Comparison of ENCODE assay signal across 21 cellular contexts in genomic region chr14:79916281-79916680, GRCh38.
DNase-seq lines count a peak whose midpoint lies in the region; ATAC-seq and TF ChIP-seq lines count a peak whose summit lies in the region.
"Had no signal": no experiment of that assay in that cellular context is flagged by ENCODE, and none has a peak within 500 bp of the region (broad histone marks: within the 10 kb centered on the region; RNA-seq: fewer than 3 reads in every experiment).

No MANE protein-coding gene starts in this region.

- H3K27ac ChIP-seq in left lung = no peak overlapping the region
- H3K27ac ChIP-seq: BLaER1 had no signal

- DNase-seq in left lung (no peak), renal cortical epithelial cell (ENCODE audit: low read depth) (peak; percentile 56), GOT3 (lab: John Stamatoyannopoulos, UW) (no peak)
- DNase-seq: 8988T; ACHN; BE2C; CD4-positive, alpha-beta memory T cell; CD4-positive, CD25-positive, alpha-beta regulatory T cell; CD8-positive, alpha-beta memory T cell; COR-L47; DMS 273 treated with DMSO at 0.1 percent for 48 hours; DMS153; DMS53; DMS79; DND-41; EL; GDM1 had no signal

- no peaks in the 10 kb centered on the region for H3K9me3 ChIP-seq in left lung
- H3K9me3 ChIP-seq: BE2C, BLaER1 had no signal

- no peak overlapping the region for H3K4me3 ChIP-seq in left lung
- H3K4me3 ChIP-seq: BLaER1, GM12878 had no signal

- no peaks in the 10 kb centered on the region for H3K27me3 ChIP-seq in left lung
- H3K27me3 ChIP-seq: BE2C, BLaER1 had no signal

- no peaks in the 10 kb centered on the region for H3K4me1 ChIP-seq in left lung
- H3K4me1 ChIP-seq: BE2C, BLaER1 had no signal

- H3K36me3 ChIP-seq in left lung = no peaks in the 10 kb centered on the region
- H3K36me3 ChIP-seq: BE2C, BLaER1 had no signal

- peak; percentile 71 for ATAC-seq in left lung
- no peak for ATAC-seq in GM18867 (IDR thresholded peaks at IDR 0.05; ENCODE audit: unreplicated experiment)
- ATAC-seq in GM19324 (IDR thresholded peaks at IDR 0.05; ENCODE audit: low FRiP score, unreplicated experiment) = no peak
- ATAC-seq: GM12878 had no signal

- intact Hi-C loops in left lung (cut with DNase I) = no loop called here

- TF ChIP-seq CTCF in left lung (IDR thresholded peaks at IDR 0.05) = no peak
